In the genomic region with DNA sequence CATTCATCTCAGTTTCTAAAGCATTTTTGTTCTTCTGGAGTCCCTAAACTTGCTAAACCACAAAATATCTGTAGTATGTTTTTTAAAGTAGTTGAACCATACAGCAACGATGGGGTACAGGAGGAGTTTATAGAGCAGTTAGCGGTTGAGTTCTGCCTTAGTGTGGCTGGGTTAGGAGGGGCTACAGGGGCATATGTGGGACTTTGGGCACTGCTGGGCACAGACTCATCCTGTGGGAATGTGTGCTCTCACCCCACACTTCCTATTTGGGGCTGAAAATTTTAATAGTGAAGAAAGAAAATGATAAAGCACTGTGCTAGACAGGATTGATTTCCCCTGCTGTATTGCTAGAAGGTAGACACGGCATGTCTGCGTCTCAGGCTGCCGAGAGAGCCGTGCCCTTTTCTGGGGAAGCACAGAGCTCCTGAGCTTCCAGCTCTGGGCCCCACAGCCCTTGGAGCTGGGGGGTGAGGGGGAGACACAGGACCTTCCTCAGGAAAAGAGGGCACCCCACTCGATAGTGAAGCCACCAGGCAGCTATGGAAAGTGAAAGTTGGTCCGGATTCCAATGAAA, we compare ENCODE assay signal across 8 cellular contexts.
DNase-seq lines count a peak whose midpoint lies in the region; ATAC-seq, FAIRE-seq and TF ChIP-seq lines count a peak whose summit lies in the region.

No MANE protein-coding gene starts in this region.

- peaks cover 26% of the 10 kb centered on the region for H3K4me1 ChIP-seq in mucosa of descending colon (ENCODE audit: low read depth)

- TF ChIP-seq CTCF in NB4 (IDR thresholded peaks at IDR 0.05; ENCODE audit: low read depth, low read length): no peak
- TF ChIP-seq CTCF in bronchial epithelial cell (IDR thresholded peaks at IDR 0.05; ENCODE audit: insufficient read depth, low read length, severe bottlenecking): no peak
- TF ChIP-seq CTCF in mucosa of descending colon (IDR thresholded peaks at IDR 0.05): no peak

- H3K9me3 ChIP-seq in mucosa of descending colon: no peaks in the 10 kb centered on the region

- no peak for TF ChIP-seq POLR2A in NB4 (IDR thresholded peaks at IDR 0.05; ENCODE audit: extremely low read depth, insufficient read length)

- DNase-seq in ELR (ENCODE audit: low read depth): peak; percentile 80
- DNase-seq in NB4 (ENCODE audit: low read depth): peak; percentile 27
- DNase-seq in bronchial epithelial cell (ENCODE audit: low read depth): peak; percentile 55
- peak in 2 of 3 donors; percentile 51 to 58 for DNase-seq in mucosa of descending colon
- DNase-seq in occipital lobe (lab: John Stamatoyannopoulos, UW): no peak
- no peak for DNase-seq in GOT3 (lab: John Stamatoyannopoulos, UW)
- DNase-seq in midbrain (lab: John Stamatoyannopoulos, UW): no peak

- FAIRE-seq in bronchial epithelial cell (lab: Jason Lieb, UNC): no peak

- peak overlapping the region; percentile 72 for H3K4me3 ChIP-seq in NB4 (ENCODE audit: low read depth, low read length)
- peak overlapping the region; percentile 92 for H3K4me3 ChIP-seq in bronchial epithelial cell (ENCODE audit: low read depth, low read length)
- H3K4me3 ChIP-seq in mucosa of descending colon: no peak overlapping the region

- ATAC-seq in mucosa of descending colon (no peak), HG02870 (IDR thresholded peaks at IDR 0.05; ENCODE audit: unreplicated experiment) (no peak)

- intact Hi-C loops in mucosa of descending colon (cut with DNase I, micrococcal nuclease): no loop called here

- H3K36me3 ChIP-seq in bronchial epithelial cell (ENCODE audit: control insufficient read depth, insufficient read depth, low read length) (peaks cover 2% of the 10 kb centered on the region), mucosa of descending colon (ENCODE audit: low read depth) (no peaks in the 10 kb centered on the region)

- no peaks in the 10 kb centered on the region for H3K27me3 ChIP-seq in bronchial epithelial cell (ENCODE audit: control insufficient read depth, insufficient read depth, low read length)

Comparison
In these comparisons a context has a peak if more than half of its experiments do, and no peak if none do; other contexts are left out.
1. DNase-seq: peak in ELR (single experiment), NB4 (single experiment), bronchial epithelial cell (single experiment) and mucosa of descending colon (2 of 3); none in occipital lobe (single experiment), GOT3 (single experiment) and midbrain (single experiment).